In genomic region chr19:41971363-41971762, GRCh38 we compare ENCODE assay signal across 36 cellular contexts. TPM values are rescaled to one million over a fixed set of nuclear protein-coding genes. Genes with fewer than 3 reads are reported as not detected.
"Had no signal": no experiment of that assay in that cellular context is flagged by ENCODE, and none has a peak within 500 bp of the region (broad histone marks: within the 10 kb centered on the region; RNA-seq: fewer than 3 reads in every experiment).

No MANE protein-coding gene starts in this region.

- ATAC-seq: activated CD8-positive, alpha-beta T cell treated with anti-CD3 and anti-CD28 coated beads for 36 hours; activated naive CD4-positive, alpha-beta T cell treated with anti-CD3 and anti-CD28 coated beads, Interleukin-2, amount 50 U/mL, for 72 hours; activated T-cell treated with anti-CD3 and anti-CD28 coated beads, Interleukin-2, amount 50 U/mL, for 4 hours; activated T-cell treated with anti-CD3 and anti-CD28 coated beads, Interleukin-2, amount 50 U/mL, for 72 hours; activated T-helper 17 cell treated with anti-CD3 and anti-CD28 coated beads, Interleukin-2, amount 50 U/mL, for 72 hours; body of pancreas; T-cell; T-helper 17 cell had no signal

- FAIRE-seq: astrocyte, TTC549 had no signal

- H3K4me1 ChIP-seq: adrenal gland, body of pancreas, breast epithelium had no signal

- H3K36me3 ChIP-seq: adrenal gland, brain microvascular endothelial cell, breast epithelium, cardiac muscle cell had no signal

- H3K9me3 ChIP-seq: adrenal gland, body of pancreas, breast epithelium had no signal

- H3K27ac ChIP-seq: adrenal gland, body of pancreas, brain microvascular endothelial cell, breast epithelium, cardiac muscle cell, VCaP had no signal

- H3K4me3 ChIP-seq: adrenal gland, body of pancreas, breast epithelium, cardiac muscle cell had no signal

- H3K27me3 ChIP-seq: adrenal gland, body of pancreas, brain microvascular endothelial cell, cardiac muscle cell had no signal

- DNase-seq: activated B cell treated with CpG ODN at 0.5 μM for 24 hours; activated CD4-positive, alpha-beta memory T cell treated with anti-CD3 and anti-CD28 coated beads for 36 hours; activated CD4-positive, alpha-beta T cell treated with anti-CD3 and anti-CD28 coated beads for 4 hours; activated CD4-positive, alpha-beta T cell treated with anti-CD3 and anti-CD28 coated beads, Interleukin-2, amount 10 ng/mL, durations not matched to agents 24 days and 14 days; activated CD4-positive, alpha-beta T cell treated with anti-CD3 and anti-CD28 coated beads, Interleukin-2, amount 50 U/mL, for 1 hour; activated CD4-positive, alpha-beta T cell treated with anti-CD3 and anti-CD28 coated beads, Interleukin-2, amount 50 U/mL, for 4 hours; activated CD4-positive, CD25-positive, alpha-beta regulatory T cell treated with anti-CD3 and anti-CD28 coated beads, Interleukin-2, amount 50 U/mL, for 72 hours; activated CD8-positive, alpha-beta memory T cell treated with anti-CD3 and anti-CD28 coated beads, Interleukin-2, amount 50 U/mL, for 4 hours; activated CD8-positive, alpha-beta T cell treated with anti-CD3 and anti-CD28 coated beads for 36 hours; activated effector memory CD4-positive, alpha-beta T cell treated with anti-CD3 and anti-CD28 coated beads, Interleukin-2, amount 50 U/mL, for 16 hours; activated gamma-delta T cell treated with Interleukin-2 at 50 U/mL for 16 hours; activated naive CD4-positive, alpha-beta T cell; activated naive CD4-positive, alpha-beta T cell treated with anti-CD3 and anti-CD28 coated beads for 36 hours; activated naive CD4-positive, alpha-beta T cell treated with anti-CD3 and anti-CD28 coated beads, Interleukin-2, amount 50 U/mL, for 16 hours; activated naive CD8-positive, alpha-beta T cell treated with anti-CD3 and anti-CD28 coated beads for 36 hours; activated T-cell treated with anti-CD3 and anti-CD28 coated beads for 4 hours; activated T-cell treated with anti-CD3 and anti-CD28 coated beads, Interleukin-2, amount 50 U/mL, for 1 hour; activated T-cell treated with anti-CD3 and anti-CD28 coated beads, Interleukin-2, amount 50 U/mL, for 4 hours; activated T-cell treated with anti-CD3 and anti-CD28 coated beads, Interleukin-2, amount 50 U/mL, for 72 hours; adrenal gland; amniotic stem cell; aorta; body of pancreas; brain microvascular endothelial cell; caudate nucleus; cerebellar nuclear complex; T-cell; T-helper 17 cell; T1000 had no signal

RNA-seq across cellular contexts. Expression of gene ATP1A3, which starts 22.7 kb away (rescaled TPM):
- total RNA-seq: aorta, breast epithelium had no signal

RNA-seq across cellular contexts. Expression of gene ERFL, which starts 43.1 kb away (rescaled TPM):
- total RNA-seq: adrenal gland, body of pancreas had no signal
